Comparison of ENCODE assay signal across 25 cellular contexts in genomic region chr2:100560431-100560830, GRCh38. TPM values are rescaled to one million over a fixed set of nuclear protein-coding genes. Genes with fewer than 3 reads are reported as not detected.
A peak's percentile ranks its signal among the peaks of the same experiment; 100 is the strongest.
DNase-seq lines count a peak whose midpoint lies in the region; ATAC-seq, FAIRE-seq and TF ChIP-seq lines count a peak whose summit lies in the region.
"Had no signal": no experiment of that assay in that cellular context is flagged by ENCODE, and none has a peak within 500 bp of the region (broad histone marks: within the 10 kb centered on the region; RNA-seq: fewer than 3 reads in every experiment).

No MANE protein-coding gene starts in this region.

- H3K27ac Mint-ChIP-seq in activated CD4-positive, alpha-beta T cell treated with anti-CD3 and anti-CD28 coated beads, Interleukin-2, amount 10 ng/mL, durations not matched to agents 7 days and 5 days: peak overlapping the region; percentile 99
- peak overlapping the region; percentile 62 to 100 (median 84) for H3K27ac Mint-ChIP-seq in CD4-positive, alpha-beta memory T cell
- H3K27ac Mint-ChIP-seq in activated T-helper 17 cell treated with anti-CD3 and anti-CD28 coated beads, Interleukin-2, amount 50 U/mL, for 72 hours: peak overlapping the region; percentile 96
- no peak overlapping the region for H3K27ac Mint-ChIP-seq in neural progenitor cell

- intact Hi-C loops in CD4-positive, alpha-beta memory T cell (cut with micrococcal nuclease): loop anchor here (5.0 to 10.0 kb wide), 3 partner anchors 133 to 1226 kb away; partner anchors contain the start of genes EIF5B, TBC1D8 and TXNDC9
- intact Hi-C loops in pancreas (cut with DNase I): loop anchor here in 1 of 3 donors (5.0 kb wide), 1 partner anchor 293 kb away; no protein-coding TSS in a partner anchor

- DNase-seq in activated CD4-positive, alpha-beta T cell treated with anti-CD3 and anti-CD28 coated beads, Interleukin-2, amount 10 ng/mL, durations not matched to agents 7 days and 5 days: no peak
- no peak for DNase-seq in activated CD4-positive, alpha-beta T cell treated with anti-CD3 and anti-CD28 coated beads for 4 hours
- no peak for DNase-seq in CD4-positive, alpha-beta memory T cell
- DNase-seq in neural progenitor cell (ENCODE audit: low spot score) (no peak), NCI-H510A treated with DMSO at 0.1 percent for 48 hours (lab: John Stamatoyannopoulos, UW) (no peak), pancreas (no peak), WERI-Rb-1 (no peak)
- DNase-seq: adrenal gland; body of pancreas; H9; hippocampal formation; left cardiac atrium; NCI-H1092 treated with DMSO at 0.1 percent for 48 hours; NCI-H187 treated with DMSO at 0.1 percent for 48 hours; NCI-H524 treated with DMSO at 0.1 percent for 48 hours; nucleus accumbens; SK-N-SH; stimulated activated naive CD8-positive, alpha-beta T cell treated with anti-CD3 and anti-CD28 coated beads, Interleukin-15, Interleukin-2, amounts not matched to agents 100 U/mL and 50 U/mL, for 24 hours; T1000 had no signal

- H3K79me2 ChIP-seq in neural progenitor cell (ENCODE audit: low read depth): peaks cover 8% of the 10 kb centered on the region

- no peaks in the 10 kb centered on the region for H3K9me3 ChIP-seq in CD4-positive, alpha-beta memory T cell (ENCODE audit: control insufficient read depth in 1 of 2, low read length in 2 of 2)
- H3K9me3 ChIP-seq in neural progenitor cell (ENCODE audit: low read depth): no peaks in the 10 kb centered on the region
- no peaks in the 10 kb centered on the region for H3K9me3 ChIP-seq in pancreas
- no peaks in the 10 kb centered on the region for H3K9me3 ChIP-seq in WERI-Rb-1 (ENCODE audit: severe bottlenecking)
- H3K9me3 ChIP-seq: A549, adrenal gland, body of pancreas, SK-N-SH, thoracic aorta, vagina had no signal

- peaks cover 35% of the 10 kb centered on the region for H3K4me1 ChIP-seq in CD4-positive, alpha-beta memory T cell (ENCODE audit: insufficient read depth, low read length)
- no peaks in the 10 kb centered on the region for H3K4me1 ChIP-seq in neural progenitor cell
- no peaks in the 10 kb centered on the region for H3K4me1 ChIP-seq in pancreas

- peaks cover 16% of the 10 kb centered on the region for H3F3A ChIP-seq in neural progenitor cell (ENCODE audit: low read depth)

- WGBS in pancreas, 2 donors: 96 to 99% methylated on average over 6 of the region's 6 CpGs

- no peak overlapping the region for H3K4me3 Mint-ChIP-seq in activated CD4-positive, alpha-beta T cell treated with anti-CD3 and anti-CD28 coated beads, Interleukin-2, amount 10 ng/mL, durations not matched to agents 7 days and 5 days
- H3K4me3 Mint-ChIP-seq in CD4-positive, alpha-beta memory T cell: peak overlapping the region in 1 of 8 donors; percentile 45
- peak overlapping the region; percentile 87 for H3K4me3 Mint-ChIP-seq in activated T-helper 17 cell treated with anti-CD3 and anti-CD28 coated beads, Interleukin-2, amount 50 U/mL, for 72 hours
- H3K4me3 Mint-ChIP-seq in neural progenitor cell: peak overlapping the region; percentile 41
- H3K4me3 Mint-ChIP-seq: H9 had no signal

- peaks cover 48% of the 10 kb centered on the region for H3K4me1 Mint-ChIP-seq in activated CD4-positive, alpha-beta T cell treated with anti-CD3 and anti-CD28 coated beads, Interleukin-2, amount 10 ng/mL, durations not matched to agents 7 days and 5 days
- peaks cover 16 to 42% (median 30%) of the 10 kb centered on the region in 4 donors for H3K4me1 Mint-ChIP-seq in CD4-positive, alpha-beta memory T cell
- H3K4me1 Mint-ChIP-seq in activated T-helper 17 cell treated with anti-CD3 and anti-CD28 coated beads, Interleukin-2, amount 50 U/mL, for 72 hours: peaks cover 13% of the 10 kb centered on the region
- peaks cover 3% of the 10 kb centered on the region for H3K4me1 Mint-ChIP-seq in neural progenitor cell

- H3K27me3 Mint-ChIP-seq in activated CD4-positive, alpha-beta T cell treated with anti-CD3 and anti-CD28 coated beads, Interleukin-2, amount 10 ng/mL, durations not matched to agents 7 days and 5 days: no peaks in the 10 kb centered on the region
- no peaks in the 10 kb centered on the region for H3K27me3 Mint-ChIP-seq in CD4-positive, alpha-beta memory T cell
- no peaks in the 10 kb centered on the region for H3K27me3 Mint-ChIP-seq in activated T-helper 17 cell treated with anti-CD3 and anti-CD28 coated beads, Interleukin-2, amount 50 U/mL, for 72 hours
- H3K27me3 Mint-ChIP-seq in neural progenitor cell (ENCODE audit: insufficient read depth, low read depth): peaks cover 3% of the 10 kb centered on the region

- no peak overlapping the region for H3K4me3 ChIP-seq in CD4-positive, alpha-beta memory T cell (ENCODE audit: low read length in 2 of 2)
- H3K4me3 ChIP-seq in neural progenitor cell (no peak overlapping the region), pancreas (no peak overlapping the region), WERI-Rb-1 (ENCODE audit: low read depth, low read length) (no peak overlapping the region)
- H3K4me3 ChIP-seq: A549, adrenal gland, body of pancreas, thoracic aorta, vagina had no signal

- H3K9ac ChIP-seq in neural progenitor cell: no peak overlapping the region
- H3K9ac ChIP-seq: SK-N-SH had no signal

- H3K36me3 ChIP-seq in CD4-positive, alpha-beta memory T cell (ENCODE audit: insufficient read depth, low read length): no peaks in the 10 kb centered on the region
- H3K36me3 ChIP-seq in neural progenitor cell (no peaks in the 10 kb centered on the region), pancreas (no peaks in the 10 kb centered on the region), WERI-Rb-1 (no peaks in the 10 kb centered on the region)
- H3K36me3 ChIP-seq: adrenal gland, thoracic aorta, vagina had no signal

- CTCF ChIA-PET in activated CD4-positive, alpha-beta T cell treated with anti-CD3 and anti-CD28 coated beads, Interleukin-2, amount 10 ng/mL, durations not matched to agents 7 days and 5 days (lab: Charles Lee): interaction anchor here (0.8 kb wide), 1 partner anchor 658 kb away, joined by 3 read pairs; no protein-coding TSS in a partner anchor
- CTCF ChIA-PET in CD4-positive, alpha-beta memory T cell (lab: Charles Lee; ENCODE audit: partially characterized antibody): no interaction called here

- TF ChIP-seq CTCF in neural progenitor cell (IDR thresholded peaks at IDR 0.05) (no peak), pancreas (IDR thresholded peaks at IDR 0.05) (no peak), WERI-Rb-1 (IDR thresholded peaks at IDR 0.05; ENCODE audit: low read depth, low read length) (no peak)

- H3K27me3 ChIP-seq in CD4-positive, alpha-beta memory T cell (ENCODE audit: insufficient read depth, low read length): no peaks in the 10 kb centered on the region
- H3K27me3 ChIP-seq in neural progenitor cell: no peaks in the 10 kb centered on the region
- H3K27me3 ChIP-seq in pancreas: no peaks in the 10 kb centered on the region
- H3K27me3 ChIP-seq in WERI-Rb-1 (ENCODE audit: insufficient read depth, low read depth, severe bottlenecking): no peaks in the 10 kb centered on the region
- H3K27me3 ChIP-seq: adrenal gland, body of pancreas, vagina had no signal

- H3K27ac ChIP-seq in CD4-positive, alpha-beta memory T cell (ENCODE audit: low read depth, low read length): peak overlapping the region; percentile 15
- H3K27ac ChIP-seq in neural progenitor cell (no peak overlapping the region), pancreas (no peak overlapping the region), WERI-Rb-1 (no peak overlapping the region)
- H3K27ac ChIP-seq: A549, adrenal gland, body of pancreas, thoracic aorta, vagina had no signal

- no peak for ATAC-seq in activated T-helper 17 cell treated with anti-CD3 and anti-CD28 coated beads, Interleukin-2, amount 50 U/mL, for 72 hours (replicated peaks)
- no peak for ATAC-seq in pancreas
- ATAC-seq: A549; body of pancreas; left cardiac atrium; stimulated activated naive CD8-positive, alpha-beta T cell treated with anti-CD3 and anti-CD28 coated beads, Interleukin-15, Interleukin-2, amounts not matched to agents 100 U/mL and 50 U/mL, for 24 hours; WTC11 had no signal

- POLR2A ChIA-PET in activated CD4-positive, alpha-beta T cell treated with anti-CD3 and anti-CD28 coated beads, Interleukin-2, amount 10 ng/mL, durations not matched to agents 7 days and 5 days (lab: Charles Lee): no interaction called here
- POLR2A ChIA-PET in CD4-positive, alpha-beta memory T cell (lab: Charles Lee; ENCODE audit: partially characterized antibody): interaction anchor here (5.4 kb wide), 1 partner anchor 19 kb away, joined by 101 read pairs; no protein-coding TSS in a partner anchor

- no peaks in the 10 kb centered on the region for H4K20me1 ChIP-seq in neural progenitor cell (ENCODE audit: low read depth)

- no peak for FAIRE-seq in pancreas (lab: Jason Lieb, UNC)
- FAIRE-seq: A549, endothelial cell of umbilical vein had no signal

- H3K4me2 ChIP-seq in neural progenitor cell: no peak overlapping the region
- H3K4me2 ChIP-seq: A549, SK-N-SH had no signal

- H3K36me3 Mint-ChIP-seq in activated CD4-positive, alpha-beta T cell treated with anti-CD3 and anti-CD28 coated beads, Interleukin-2, amount 10 ng/mL, durations not matched to agents 7 days and 5 days (ENCODE audit: low read depth): peaks cover 5% of the 10 kb centered on the region
- peaks cover 0 to 8% of the 10 kb centered on the region in 2 donors for H3K36me3 Mint-ChIP-seq in CD4-positive, alpha-beta memory T cell
- peaks cover 8% of the 10 kb centered on the region for H3K36me3 Mint-ChIP-seq in activated T-helper 17 cell treated with anti-CD3 and anti-CD28 coated beads, Interleukin-2, amount 50 U/mL, for 72 hours (ENCODE audit: low read depth)
- H3K36me3 Mint-ChIP-seq in neural progenitor cell: no peaks in the 10 kb centered on the region

- no peaks in the 10 kb centered on the region for H3K9me3 Mint-ChIP-seq in activated CD4-positive, alpha-beta T cell treated with anti-CD3 and anti-CD28 coated beads, Interleukin-2, amount 10 ng/mL, durations not matched to agents 7 days and 5 days
- H3K9me3 Mint-ChIP-seq in CD4-positive, alpha-beta memory T cell: no peaks in the 10 kb centered on the region
- H3K9me3 Mint-ChIP-seq in activated T-helper 17 cell treated with anti-CD3 and anti-CD28 coated beads, Interleukin-2, amount 50 U/mL, for 72 hours: no peaks in the 10 kb centered on the region
- H3K9me3 Mint-ChIP-seq in neural progenitor cell: no peaks in the 10 kb centered on the region

- H2AFZ ChIP-seq in neural progenitor cell (replicated peaks): no peak overlapping the region

RNA-seq across cellular contexts. Expression of gene PDCL3, which starts 2.4 kb away (rescaled TPM):
- total RNA-seq in activated CD4-positive, alpha-beta T cell treated with anti-CD3 and anti-CD28 coated beads, Interleukin-2, amount 10 ng/mL, durations not matched to agents 7 days and 5 days: 10 to 100 TPM; 34.2 to 38.9 TPM
- total RNA-seq in CD4-positive, alpha-beta memory T cell: 10 to 100 TPM; 16.6 to 17.8 TPM
- 10 to 100 TPM; 56.7 to 73.6 TPM for polyA plus RNA-seq in CD4-positive, alpha-beta memory T cell
- 10 to 100 TPM; 26.1 to 55.9 TPM for total RNA-seq in activated T-helper 17 cell treated with anti-CD3 and anti-CD28 coated beads, Interleukin-2, amount 50 U/mL, for 72 hours
- total RNA-seq in neural progenitor cell (ENCODE audit: low replicate concordance) (15.4 and 24.9 TPM in 2 replicates), pancreas (1 to 10 TPM; 4.9 to 8.5 (median 8.0) TPM)
- 10 to 100 TPM in 1 of 2 donors, 1 to 10 TPM in 1; 8.7 to 14.5 TPM for polyA plus RNA-seq in pancreas
